Comparison of ENCODE assay signal across 1 cellular context in the genomic region with DNA sequence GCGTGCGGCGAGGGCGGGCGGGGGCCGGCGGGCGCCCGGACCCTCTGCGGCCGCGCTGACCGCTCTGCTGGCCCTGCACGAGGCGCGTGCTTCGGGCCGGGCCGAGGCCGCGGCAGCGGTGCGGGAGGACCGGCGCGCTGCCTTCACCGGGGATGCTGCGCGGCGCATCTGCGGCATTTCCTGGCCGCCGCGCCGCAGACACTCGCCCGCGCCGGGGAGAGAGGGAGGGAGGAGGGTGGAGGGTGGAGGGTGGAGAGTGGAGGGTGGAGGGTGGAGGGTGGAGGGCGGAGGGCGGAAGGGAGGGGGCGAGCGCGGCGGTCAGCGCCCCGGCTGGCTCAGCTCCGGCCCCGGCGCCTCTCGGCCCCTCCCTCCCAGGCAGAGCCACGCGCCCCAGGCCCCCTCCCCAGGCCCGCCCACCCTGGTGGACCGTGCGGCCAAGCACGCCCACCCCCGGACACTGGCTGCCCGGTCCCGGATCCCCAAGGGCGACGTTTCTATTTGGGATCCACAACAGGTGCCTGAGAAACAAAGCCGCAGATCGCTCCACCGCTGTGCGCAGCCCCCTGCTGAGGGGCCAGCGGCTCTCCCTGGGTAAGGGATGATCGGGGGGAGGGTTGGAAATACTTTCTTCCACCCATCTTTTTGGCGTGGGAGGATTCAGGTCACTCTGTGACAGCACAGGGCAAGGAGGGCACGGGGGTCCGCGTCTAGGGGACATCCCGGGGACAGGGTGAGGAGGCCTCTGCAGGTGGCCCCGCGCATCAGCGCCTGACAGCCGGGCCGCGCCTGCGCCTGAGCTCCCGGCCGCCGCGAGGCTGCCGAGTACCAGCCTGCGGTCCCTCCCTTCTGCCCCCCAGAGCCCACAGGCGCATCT.
A peak's percentile ranks its signal among the peaks of the same experiment; 100 is the strongest.
TF ChIP-seq lines count a peak whose summit lies in the region.

No MANE protein-coding gene starts in this region.

TF ChIP-seq in HepG2, 621 proteins besides CTCF, POLR2A, EP300 and RAD21 (continued from another document and continues in another):
- TF ChIP-seq, protein P1, sequence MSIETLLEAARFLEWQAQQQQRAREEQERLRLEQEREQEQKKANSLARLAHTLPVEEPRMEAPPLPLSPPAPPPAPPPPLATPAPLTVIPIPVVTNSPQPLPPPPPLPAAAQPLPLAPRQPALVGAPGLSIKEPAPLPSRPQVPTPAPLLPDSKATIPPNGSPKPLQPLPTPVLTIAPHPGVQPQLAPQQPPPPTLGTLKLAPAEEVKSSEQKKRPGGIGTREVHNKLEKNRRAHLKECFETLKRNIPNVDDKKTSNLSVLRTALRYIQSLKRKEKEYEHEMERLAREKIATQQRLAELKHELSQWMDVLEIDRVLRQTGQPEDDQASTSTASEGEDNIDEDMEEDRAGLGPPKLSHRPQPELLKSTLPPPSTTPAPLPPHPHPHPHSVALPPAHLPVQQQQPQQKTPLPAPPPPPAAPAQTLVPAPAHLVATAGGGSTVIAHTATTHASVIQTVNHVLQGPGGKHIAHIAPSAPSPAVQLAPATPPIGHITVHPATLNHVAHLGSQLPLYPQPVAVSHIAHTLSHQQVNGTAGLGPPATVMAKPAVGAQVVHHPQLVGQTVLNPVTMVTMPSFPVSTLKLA (IDR thresholded peaks at IDR 0.05), result no peak
- no peak for TF ChIP-seq GMEB1 (CRISPR knock-in tag; IDR thresholded peaks at IDR 0.05; ENCODE audit: borderline replicate concordance)
- TF ChIP-seq NKX3-1 (CRISPR knock-in tag; IDR thresholded peaks at IDR 0.05), result no peak
- TF ChIP-seq ZKSCAN8 (CRISPR knock-in tag; IDR thresholded peaks at IDR 0.05; ENCODE audit: borderline replicate concordance), result peak; percentile 31; the same call in 1 of the 2 replicates
- no peak for TF ChIP-seq ARNTL (CRISPR knock-in tag; IDR thresholded peaks at IDR 0.05)
- TF ChIP-seq ZNF576 (CRISPR knock-in tag; IDR thresholded peaks at IDR 0.05), result no peak
- TF ChIP-seq ZNF776 (CRISPR knock-in tag; IDR thresholded peaks at IDR 0.05), result no peak
- TF ChIP-seq ZBTB33 (CRISPR knock-in tag; IDR thresholded peaks at IDR 0.05), result no peak
- TF ChIP-seq TBP (CRISPR knock-in tag; IDR thresholded peaks at IDR 0.05), result 0 out of 2 replicates have a peak, but pooled peaks have one; percentile 16
- TF ChIP-seq MBD4 (IDR thresholded peaks at IDR 0.05; ENCODE audit: borderline replicate concordance, low read length), result no peak
- TF ChIP-seq ZNF639 (CRISPR knock-in tag; conservative IDR thresholded peaks at IDR 0.05), result no peak
- no peak for TF ChIP-seq RELA (CRISPR knock-in tag; IDR thresholded peaks at IDR 0.05)
- no peak for TF ChIP-seq ZBTB8A (CRISPR knock-in tag; IDR thresholded peaks at IDR 0.05; ENCODE audit: borderline replicate concordance, low read depth)
- peak; percentile 89; the same call in 1 of the 2 replicates for TF ChIP-seq FIP1L1 (IDR thresholded peaks at IDR 0.05; ENCODE audit: borderline replicate concordance, insufficient read depth, low read depth, low read length)
- TF ChIP-seq ZNF644 (CRISPR knock-in tag; IDR thresholded peaks at IDR 0.05; ENCODE audit: low read depth), result no peak
- TF ChIP-seq TAF15 (IDR thresholded peaks at IDR 0.05; ENCODE audit: low read depth, low read length, poor library complexity, severe bottlenecking), result peak; percentile 30
- peak; percentile 50; the same call in 1 of the 2 replicates for TF ChIP-seq PHF21A (CRISPR knock-in tag; IDR thresholded peaks at IDR 0.05)
- no peak for TF ChIP-seq PCBP1 (IDR thresholded peaks at IDR 0.05; ENCODE audit: borderline replicate concordance, low read depth, low read length)
- no peak for TF ChIP-seq TSC22D2 (CRISPR knock-in tag; IDR thresholded peaks at IDR 0.05; ENCODE audit: borderline replicate concordance)
- no peak for TF ChIP-seq ETS1 (CRISPR knock-in tag; IDR thresholded peaks at IDR 0.05)
- peak; percentile 50; the same call in 1 of the 2 replicates for TF ChIP-seq SPEN (CRISPR knock-in tag; IDR thresholded peaks at IDR 0.05; ENCODE audit: low read depth)
- TF ChIP-seq, protein P2, sequence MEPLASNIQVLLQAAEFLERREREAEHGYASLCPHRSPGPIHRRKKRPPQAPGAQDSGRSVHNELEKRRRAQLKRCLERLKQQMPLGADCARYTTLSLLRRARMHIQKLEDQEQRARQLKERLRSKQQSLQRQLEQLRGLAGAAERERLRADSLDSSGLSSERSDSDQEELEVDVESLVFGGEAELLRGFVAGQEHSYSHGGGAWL (CRISPR knock-in tag; IDR thresholded peaks at IDR 0.05), result peak; percentile 45; the same call in 1 of the 2 replicates
- TF ChIP-seq, protein P3, sequence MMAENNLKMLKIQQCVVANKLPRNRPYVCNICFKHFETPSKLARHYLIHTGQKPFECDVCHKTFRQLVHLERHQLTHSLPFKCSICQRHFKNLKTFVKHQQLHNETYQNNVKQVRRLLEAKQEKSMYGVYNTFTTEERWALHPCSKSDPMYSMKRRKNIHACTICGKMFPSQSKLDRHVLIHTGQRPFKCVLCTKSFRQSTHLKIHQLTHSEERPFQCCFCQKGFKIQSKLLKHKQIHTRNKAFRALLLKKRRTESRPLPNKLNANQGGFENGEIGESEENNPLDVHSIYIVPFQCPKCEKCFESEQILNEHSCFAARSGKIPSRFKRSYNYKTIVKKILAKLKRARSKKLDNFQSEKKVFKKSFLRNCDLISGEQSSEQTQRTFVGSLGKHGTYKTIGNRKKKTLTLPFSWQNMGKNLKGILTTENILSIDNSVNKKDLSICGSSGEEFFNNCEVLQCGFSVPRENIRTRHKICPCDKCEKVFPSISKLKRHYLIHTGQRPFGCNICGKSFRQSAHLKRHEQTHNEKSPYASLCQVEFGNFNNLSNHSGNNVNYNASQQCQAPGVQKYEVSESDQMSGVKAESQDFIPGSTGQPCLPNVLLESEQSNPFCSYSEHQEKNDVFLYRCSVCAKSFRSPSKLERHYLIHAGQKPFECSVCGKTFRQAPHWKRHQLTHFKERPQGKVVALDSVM (CRISPR knock-in tag; IDR thresholded peaks at IDR 0.05), result no peak
- TF ChIP-seq, protein P4, sequence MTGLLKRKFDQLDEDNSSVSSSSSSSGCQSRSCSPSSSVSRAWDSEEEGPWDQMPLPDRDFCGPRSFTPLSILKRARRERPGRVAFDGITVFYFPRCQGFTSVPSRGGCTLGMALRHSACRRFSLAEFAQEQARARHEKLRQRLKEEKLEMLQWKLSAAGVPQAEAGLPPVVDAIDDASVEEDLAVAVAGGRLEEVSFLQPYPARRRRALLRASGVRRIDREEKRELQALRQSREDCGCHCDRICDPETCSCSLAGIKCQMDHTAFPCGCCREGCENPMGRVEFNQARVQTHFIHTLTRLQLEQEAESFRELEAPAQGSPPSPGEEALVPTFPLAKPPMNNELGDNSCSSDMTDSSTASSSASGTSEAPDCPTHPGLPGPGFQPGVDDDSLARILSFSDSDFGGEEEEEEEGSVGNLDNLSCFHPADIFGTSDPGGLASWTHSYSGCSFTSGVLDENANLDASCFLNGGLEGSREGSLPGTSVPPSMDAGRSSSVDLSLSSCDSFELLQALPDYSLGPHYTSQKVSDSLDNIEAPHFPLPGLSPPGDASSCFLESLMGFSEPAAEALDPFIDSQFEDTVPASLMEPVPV (CRISPR knock-in tag; IDR thresholded peaks at IDR 0.05), result no peak
- TF ChIP-seq ZSCAN20 (CRISPR knock-in tag; IDR thresholded peaks at IDR 0.05; ENCODE audit: borderline replicate concordance), result no peak
- TF ChIP-seq ZNF546 (CRISPR knock-in tag; conservative IDR thresholded peaks at IDR 0.05), result no peak
- no peak for TF ChIP-seq FOXK2 (IDR thresholded peaks at IDR 0.05)
- TF ChIP-seq MEF2D (CRISPR knock-in tag; IDR thresholded peaks at IDR 0.05), result no peak
- TF ChIP-seq SATB2 (CRISPR knock-in tag; IDR thresholded peaks at IDR 0.05), result 0 out of 2 replicates have a peak, but pooled peaks have one; percentile 18
- TF ChIP-seq TEF (CRISPR knock-in tag; IDR thresholded peaks at IDR 0.05), result no peak
- no peak for TF ChIP-seq ZNF772 (CRISPR knock-in tag; IDR thresholded peaks at IDR 0.05)
- TF ChIP-seq CC2D1A (CRISPR knock-in tag; IDR thresholded peaks at IDR 0.05), result no peak
- no peak for TF ChIP-seq ARID2 (CRISPR knock-in tag; IDR thresholded peaks at IDR 0.05; ENCODE audit: borderline replicate concordance)
- TF ChIP-seq ZNF329 (CRISPR knock-in tag; IDR thresholded peaks at IDR 0.05; ENCODE audit: low read depth), result no peak
- TF ChIP-seq, protein P5, sequence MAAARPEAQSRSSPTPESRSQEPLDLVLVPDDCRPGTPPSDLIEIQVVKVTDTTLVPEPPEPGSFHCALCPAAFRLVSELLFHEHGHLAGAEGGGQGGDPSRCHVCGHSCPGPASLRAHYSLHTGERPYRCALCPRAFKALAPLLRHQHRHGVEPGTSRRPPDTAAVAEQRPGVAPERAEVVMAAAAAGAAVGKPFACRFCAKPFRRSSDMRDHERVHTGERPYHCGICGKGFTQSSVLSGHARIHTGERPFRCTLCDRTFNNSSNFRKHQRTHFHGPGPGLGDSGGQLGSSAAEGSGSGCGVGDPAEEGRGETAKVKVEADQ (CRISPR knock-in tag; IDR thresholded peaks at IDR 0.05; ENCODE audit: borderline replicate concordance), result no peak
- no peak for TF ChIP-seq ZNF556 (CRISPR knock-in tag; IDR thresholded peaks at IDR 0.05; ENCODE audit: borderline replicate concordance)
- no peak for TF ChIP-seq SNAPC2 (CRISPR knock-in tag; IDR thresholded peaks at IDR 0.05)
- no peak for TF ChIP-seq REL (CRISPR knock-in tag; conservative IDR thresholded peaks at IDR 0.05)
- TF ChIP-seq ZNF605 (CRISPR knock-in tag; IDR thresholded peaks at IDR 0.05), result peak; percentile 77; the same call in 1 of the 2 replicates
- no peak for TF ChIP-seq EHMT2 (IDR thresholded peaks at IDR 0.05; ENCODE audit: borderline replicate concordance, low read depth, low read length)
- no peak for TF ChIP-seq CENPBD1 (CRISPR knock-in tag; IDR thresholded peaks at IDR 0.05; ENCODE audit: borderline replicate concordance, low read depth)
